Comparison of ENCODE assay signal across 19 cellular contexts in genomic region chr19:34237283-34237682, GRCh38.
"Had no signal": no experiment of that assay in that cellular context is flagged by ENCODE, and none has a peak within 500 bp of the region (broad histone marks: within the 10 kb centered on the region; RNA-seq: fewer than 3 reads in every experiment).

No MANE protein-coding gene starts in this region.

- H3K9me3 Mint-ChIP-seq: activated naive CD4-positive, alpha-beta T cell treated with anti-CD3 and anti-CD28 coated beads, Interleukin-2, amount 50 U/mL, for 24 hours had no signal

- DNase-seq: activated CD4-positive, alpha-beta T cell treated with anti-CD3 and anti-CD28 coated beads, Interleukin-2, amount 50 U/mL, for 48 hours; activated CD8-positive, alpha-beta memory T cell treated with anti-CD3 and anti-CD28 coated beads, Interleukin-2, amount 50 U/mL, for 48 hours; activated effector memory CD4-positive, alpha-beta T cell treated with Interleukin-2 at 50 U/mL for 16 hours; activated T-cell treated with anti-CD3 and anti-CD28 coated beads, Interleukin-2, amount 50 U/mL, for 48 hours; aorta; brain microvascular endothelial cell; caudate nucleus; dermis blood vessel endothelial cell; effector CD8-positive, alpha-beta T cell; left cardiac atrium; retina; sigmoid colon; stimulated activated CD4-positive, alpha-beta T cell treated with anti-CD3 and anti-CD28 coated beads, Interleukin-2, amount 100 ng/mL, for 48 hours; stimulated activated naive CD4-positive, alpha-beta T cell treated with Interleukin-2 at 50 U/mL for 16 hours; T-helper 1 cell; T-helper 9 cell; upper lobe of left lung had no signal

- H3K27me3 Mint-ChIP-seq: activated naive CD4-positive, alpha-beta T cell treated with anti-CD3 and anti-CD28 coated beads, Interleukin-2, amount 50 U/mL, for 24 hours had no signal

- H3K27ac ChIP-seq: brain microvascular endothelial cell, sigmoid colon, thoracic aorta, upper lobe of left lung had no signal

- H3K27me3 ChIP-seq: brain microvascular endothelial cell, sigmoid colon, upper lobe of left lung had no signal

- H3K4me3 Mint-ChIP-seq: activated naive CD4-positive, alpha-beta T cell treated with anti-CD3 and anti-CD28 coated beads, Interleukin-2, amount 50 U/mL, for 24 hours had no signal

- H3K4me3 ChIP-seq: sigmoid colon, thoracic aorta, upper lobe of left lung had no signal

- H3K9me3 ChIP-seq: sigmoid colon, thoracic aorta, upper lobe of left lung had no signal

- H3K36me3 ChIP-seq: brain microvascular endothelial cell, sigmoid colon, thoracic aorta, upper lobe of left lung had no signal

- H3K27ac Mint-ChIP-seq: activated naive CD4-positive, alpha-beta T cell treated with anti-CD3 and anti-CD28 coated beads, Interleukin-2, amount 50 U/mL, for 24 hours had no signal
